1 cellular context compared by ENCODE assay signal in genomic region chr20:25321262-25321831, GRCh38.
TF ChIP-seq lines count a peak whose summit lies in the region.

No MANE protein-coding gene starts in this region.

TF ChIP-seq in IMR-90, 13 proteins besides CTCF, POLR2A, EP300 and RAD21 (continued from another document):
- TF ChIP-seq USF2 (IDR thresholded peaks at IDR 0.05; ENCODE audit: low read depth, low read length), result no peak
- no peak for TF ChIP-seq BHLHE40 (IDR thresholded peaks at IDR 0.05; ENCODE audit: low read depth, low read length)
- no peak for TF ChIP-seq RFX5 (IDR thresholded peaks at IDR 0.05; ENCODE audit: low read depth, low read length)
- TF ChIP-seq CHD1 (IDR thresholded peaks at IDR 0.05; ENCODE audit: low read depth, low read length), result no peak
- no peak for TF ChIP-seq MAFK (IDR thresholded peaks at IDR 0.05; ENCODE audit: low read depth, low read length)
- no peak for TF ChIP-seq RCOR1 (IDR thresholded peaks at IDR 0.05; ENCODE audit: insufficient replicate concordance, low read length)
- no peak for TF ChIP-seq CEBPB (IDR thresholded peaks at IDR 0.05; ENCODE audit: low read depth, low read length)
- TF ChIP-seq SMC3 (IDR thresholded peaks at IDR 0.05; ENCODE audit: low read depth, low read length), result no peak
- TF ChIP-seq MXI1 (IDR thresholded peaks at IDR 0.05; ENCODE audit: borderline replicate concordance, low read depth, low read length), result no peak
- TF ChIP-seq FOS (IDR thresholded peaks at IDR 0.05; ENCODE audit: low read depth, low read length), result no peak
